22 cellular contexts compared by ENCODE assay signal in the genomic region with DNA sequence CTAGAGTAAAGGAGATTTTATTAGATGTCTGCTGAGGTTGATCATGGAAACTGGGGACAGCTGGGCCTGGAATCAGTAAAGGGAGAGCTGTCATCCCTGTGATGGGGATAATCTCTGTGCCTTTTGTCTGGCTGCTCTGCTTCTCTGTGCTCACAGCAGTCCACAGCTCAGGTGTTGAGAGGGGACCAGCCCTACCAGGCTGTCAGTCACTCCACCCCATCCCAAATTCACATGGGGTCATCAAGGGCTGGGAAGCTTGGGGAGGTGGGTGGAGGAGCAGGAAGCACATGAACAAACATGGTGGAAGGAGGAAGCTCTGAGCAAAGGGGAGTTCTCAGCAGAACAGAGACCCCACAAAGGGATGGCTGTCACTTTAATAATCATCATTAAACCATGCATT. TPM values are rescaled to one million over a fixed set of nuclear protein-coding genes. Genes with fewer than 3 reads are reported as not detected.
DNase-seq lines count a peak whose midpoint lies in the region; ATAC-seq, FAIRE-seq and TF ChIP-seq lines count a peak whose summit lies in the region.
"Had no signal": no experiment of that assay in that cellular context is flagged by ENCODE, and none has a peak within 500 bp of the region (broad histone marks: within the 10 kb centered on the region; RNA-seq: fewer than 3 reads in every experiment).

No MANE protein-coding gene starts in this region.

- CTCF ChIA-PET in mammary epithelial cell (lab: Charles Lee; ENCODE audit: low non-redundant PET), result no interaction called here

- H3K4me2 ChIP-seq in mammary epithelial cell (ENCODE audit: insufficient read depth, low read depth, low read length), result no peak overlapping the region

- no peak for DNase-seq in ascending aorta (ENCODE audit: low spot score in 2 of 2)
- DNase-seq in pancreas, result no peak
- no peak for DNase-seq in mammary epithelial cell
- no peak for DNase-seq in kidney glomerular epithelial cell (lab: John Stamatoyannopoulos, UW)
- no peak for DNase-seq in NCI-H1930 (lab: John Stamatoyannopoulos, UW)
- DNase-seq: activated B cell treated with CpG ODN at 0.5 μM for 24 hours; activated CD8-positive, alpha-beta memory T cell treated with anti-CD3 and anti-CD28 coated beads for 24 hours; GM23248; left ventricle myocardium inferior; NCI-H1436 treated with DMSO at 0.1 percent for 48 hours; OCI-M1; stimulated activated naive CD4-positive, alpha-beta T cell had no signal

- H3K27me3 ChIP-seq in ascending aorta (no peaks in the 10 kb centered on the region), pancreas (no peaks in the 10 kb centered on the region), mammary epithelial cell (ENCODE audit: insufficient read depth, low read length) (no peaks in the 10 kb centered on the region)
- H3K27me3 ChIP-seq: gastroesophageal sphincter, right atrium auricular region had no signal

- H3K4me3 ChIP-seq in ascending aorta (no peak overlapping the region), pancreas (no peak overlapping the region), mammary epithelial cell (replicated peaks in 1 of 3; ENCODE audit: insufficient read depth in 1 of 3, low read depth in 2 of 3, low read length in 3 of 3) (no peak overlapping the region)
- H3K4me3 ChIP-seq: gastroesophageal sphincter, GM23248, left ventricle myocardium inferior, right atrium auricular region had no signal

- H4K20me1 ChIP-seq in mammary epithelial cell (ENCODE audit: insufficient read depth, low read length), result no peaks in the 10 kb centered on the region

- peak overlapping the region; percentile 89 to 93 for H3K27ac ChIP-seq in ascending aorta
- H3K27ac ChIP-seq in pancreas, result peak overlapping the region in 3 of 4 donors; percentile 17 to 62 (median 46)
- H3K27ac ChIP-seq in mammary epithelial cell (ENCODE audit: insufficient read depth, low read depth, low read length), result no peak overlapping the region
- H3K27ac ChIP-seq: GM23248, left ventricle myocardium inferior, right atrium auricular region had no signal

- H3K79me2 ChIP-seq in mammary epithelial cell (ENCODE audit: insufficient read depth, low read length), result no peaks in the 10 kb centered on the region

- H3K9ac ChIP-seq in ES-I3 (ENCODE audit: low read depth, low read length) (0 out of 2 replicates have a peak overlapping the region, but pooled peaks have one; percentile 2), mammary epithelial cell (ENCODE audit: insufficient read depth, low read length) (no peak overlapping the region)
- H3K9ac ChIP-seq: GM23248 had no signal

- H2AFZ ChIP-seq in mammary epithelial cell (ENCODE audit: low read depth, low read length), result no peak overlapping the region
- H2AFZ ChIP-seq: GM23248 had no signal

- H3K36me3 ChIP-seq in ES-I3 (ENCODE audit: insufficient read depth, low read length), result no peaks in the 10 kb centered on the region
- H3K36me3 ChIP-seq in ascending aorta, result no peaks in the 10 kb centered on the region
- no peaks in the 10 kb centered on the region for H3K36me3 ChIP-seq in pancreas
- H3K36me3 ChIP-seq in mammary epithelial cell (ENCODE audit: insufficient read depth, low read length), result no peaks in the 10 kb centered on the region
- H3K36me3 ChIP-seq: gastroesophageal sphincter, left ventricle myocardium inferior, right atrium auricular region had no signal

- no TSS peak for BruUV-seq in mammary epithelial cell (replicated peaks; lab: Mats Ljungman, UMichigan)

- dilution Hi-C loops in mammary epithelial cell (cut with HindIII; ENCODE audit: low sequenced_read_pairs), result no loop called here

- intact Hi-C loops in ascending aorta (cut with DNase I) (no loop called here), pancreas (cut with DNase I) (no loop called here), mammary epithelial cell (cut with micrococcal nuclease) (no loop called here)

- in situ Hi-C loops in mammary epithelial cell (cut with MboI; ENCODE audit: low sequenced_read_pairs in 2 of 2), result no loop called here

- H3K4me1 ChIP-seq in ES-I3 (ENCODE audit: insufficient read depth, low read length), result peaks cover 43% of the 10 kb centered on the region
- peaks cover 13 to 46% of the 10 kb centered on the region in 2 donors for H3K4me1 ChIP-seq in ascending aorta
- H3K4me1 ChIP-seq in pancreas, result no peaks in the 10 kb centered on the region
- no peaks in the 10 kb centered on the region for H3K4me1 ChIP-seq in mammary epithelial cell (ENCODE audit: insufficient read depth, low read length)

- no peak for ATAC-seq in pancreas
- ATAC-seq: gastroesophageal sphincter had no signal

- TF ChIP-seq CTCF in ascending aorta (IDR thresholded peaks at IDR 0.05), result no peak
- no peak for TF ChIP-seq CTCF in pancreas (IDR thresholded peaks at IDR 0.05)
- no peak for TF ChIP-seq CTCF in mammary epithelial cell (conservative IDR thresholded peaks at IDR 0.05 in 1 of 2, IDR thresholded peaks at IDR 0.05 in 1 of 2; ENCODE audit: extremely low read depth in 1 of 2, insufficient read depth in 1 of 2, low read depth in 1 of 2, low read length in 2 of 2)

- H3K9me3 ChIP-seq in ES-I3 (ENCODE audit: control insufficient read depth, insufficient read depth, low read length) (no peaks in the 10 kb centered on the region), ascending aorta (no peaks in the 10 kb centered on the region), pancreas (no peaks in the 10 kb centered on the region), mammary epithelial cell (replicated peaks; ENCODE audit: insufficient read depth, low read length) (no peaks in the 10 kb centered on the region)
- H3K9me3 ChIP-seq: gastroesophageal sphincter, left ventricle myocardium inferior, right atrium auricular region had no signal

- FAIRE-seq in pancreas (lab: Jason Lieb, UNC), result no peak
- FAIRE-seq: bronchial epithelial cell, GM18507, urothelium cell line had no signal

RNA-seq across cellular contexts. Expression of a gene that starts 13.7 kb away (rescaled TPM):
- total RNA-seq in ascending aorta (133 TPM), pancreas (10 to 100 TPM; 18.4 to 55.0 (median 33.4) TPM), mammary epithelial cell (100 to 1,000 TPM in 1 of 2 donors, 10 to 100 TPM in 1; 69.8 to 188 TPM)
- polyA plus RNA-seq in pancreas (10 to 100 TPM; 22.3 to 33.7 TPM), mammary epithelial cell (71.9 TPM)
- polyA minus RNA-seq in mammary epithelial cell, result 58.4 TPM

RNA-seq across cellular contexts. Expression of a gene that starts 23.1 kb away (rescaled TPM):
- 0.32 TPM for total RNA-seq in ascending aorta
- 10 to 100 TPM; 19.2 to 40.5 (median 28.2) TPM for total RNA-seq in pancreas
- 100 to 1,000 TPM in 1 of 2 donors, 10 to 100 TPM in 1; 97.9 to 130 TPM for polyA plus RNA-seq in pancreas
- total RNA-seq in mammary epithelial cell, result 1 to 10 TPM; 7.2 to 8.9 TPM
- polyA plus RNA-seq in mammary epithelial cell, result 12.8 TPM
- 20.4 TPM for polyA minus RNA-seq in mammary epithelial cell
- total RNA-seq: activated B cell treated with CpG ODN at 0.5 μM for 24 hours; T-helper 2 cell treated with Interferon-gamma antibody and Interleukin-4, amounts not matched to agents 100 ng/mL and 5 ng/mL, for 36 hours had no signal
- polyA plus RNA-seq: GM23248 had no signal

RNA-seq across cellular contexts. Expression of a gene that starts 47.3 kb away (rescaled TPM):
- not detected for total RNA-seq in ascending aorta
- not detected for total RNA-seq in pancreas
- not detected for polyA plus RNA-seq in pancreas
- not detected for total RNA-seq in mammary epithelial cell
- polyA plus RNA-seq in mammary epithelial cell, result not detected
- not detected for polyA minus RNA-seq in mammary epithelial cell
- total RNA-seq: activated B cell treated with CpG ODN at 0.5 μM for 24 hours; bronchial epithelial cell; dermis microvascular lymphatic vessel endothelial cell; gastroesophageal sphincter; GM23248; left ventricle myocardium inferior; M059J; right atrium auricular region; T-helper 2 cell treated with Interferon-gamma antibody and Interleukin-4, amounts not matched to agents 100 ng/mL and 5 ng/mL, for 36 hours had no signal
- polyA plus RNA-seq: esophagus, GM23248 had no signal
